Comparison of ENCODE assay signal across 8 cellular contexts in the genomic region with DNA sequence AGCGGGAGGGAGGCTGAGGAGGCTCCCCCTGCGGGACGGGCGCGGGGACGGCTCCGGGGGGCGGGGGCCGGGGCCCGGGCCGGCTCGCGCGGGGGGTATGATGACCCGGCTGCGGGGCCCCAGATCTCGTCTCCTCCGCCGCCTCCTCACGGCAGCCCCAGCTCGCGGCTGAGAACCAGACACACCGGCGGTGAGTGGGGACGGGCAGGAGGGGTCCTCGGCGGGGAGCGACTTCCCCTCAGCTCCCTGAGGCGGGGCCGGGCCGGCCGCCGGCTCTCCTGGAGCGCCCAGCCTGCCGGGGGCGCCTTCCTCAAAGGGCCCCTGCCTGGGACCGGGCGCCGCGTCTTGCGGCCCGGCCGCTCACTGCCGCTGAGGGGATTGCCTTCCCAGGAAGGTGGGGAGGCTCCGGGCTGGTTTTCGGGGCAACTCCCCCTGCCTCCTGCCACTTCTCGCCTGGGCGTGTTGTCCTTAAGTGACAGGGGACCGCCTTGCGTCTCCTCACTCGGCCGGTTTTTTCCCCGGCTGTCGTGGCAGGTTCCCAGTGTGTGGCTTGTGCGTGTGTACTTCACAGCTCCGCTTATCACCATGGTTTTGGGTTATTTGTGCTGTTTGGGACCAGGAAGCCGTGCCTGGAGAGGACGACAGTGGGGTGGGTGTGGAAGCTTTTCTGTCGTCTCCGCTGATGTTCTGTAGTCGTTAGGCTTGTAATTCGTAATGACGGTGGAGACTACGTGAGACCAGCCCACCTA. TPM values are rescaled to one million over a fixed set of nuclear protein-coding genes. Genes with fewer than 3 reads are reported as not detected.
DNase-seq lines count a peak whose midpoint lies in the region; ATAC-seq and TF ChIP-seq lines count a peak whose summit lies in the region.

No MANE protein-coding gene starts in this region.

- no peaks in the 10 kb centered on the region for H3K9me3 ChIP-seq in breast epithelium

- ATAC-seq in GM19463 (IDR thresholded peaks at IDR 0.05; ENCODE audit: unreplicated experiment) (peak; percentile 31), WTC11 (peak; percentile 36)

- peak overlapping the region; percentile 85 for H3K4me3 Mint-ChIP-seq in Calu3 (ENCODE audit: low read depth, unreplicated experiment)
- peak overlapping the region; percentile 93 for H3K4me3 Mint-ChIP-seq in WTC11

- no peaks in the 10 kb centered on the region for H3K27me3 ChIP-seq in HL-60 (ENCODE audit: insufficient read depth, poor library complexity, severe bottlenecking)
- H3K27me3 ChIP-seq in breast epithelium, result no peaks in the 10 kb centered on the region
- H3K27me3 ChIP-seq in kidney epithelial cell (ENCODE audit: control insufficient read depth, insufficient read depth, low read length), result no peaks in the 10 kb centered on the region

- H3K27me3 Mint-ChIP-seq in Calu3 (ENCODE audit: unreplicated experiment) (no peaks in the 10 kb centered on the region), WTC11 (ENCODE audit: low read depth) (peaks cover 10% of the 10 kb centered on the region)

- H3K4me3 ChIP-seq in HL-60 (replicated peaks; ENCODE audit: insufficient read depth, low read length) (peak overlapping the region; percentile 77), breast epithelium (peak overlapping the region; percentile 71 to 87 (median 84)), kidney epithelial cell (ENCODE audit: low read depth, low read length) (peak overlapping the region; percentile 75)

- H3K36me3 ChIP-seq in breast epithelium (no peaks in the 10 kb centered on the region), kidney epithelial cell (ENCODE audit: control insufficient read depth, insufficient read depth, low read length) (no peaks in the 10 kb centered on the region)

- no peak for TF ChIP-seq POLR2A in breast epithelium (IDR thresholded peaks at IDR 0.05)

- TF ChIP-seq CTCF in Calu3 (IDR thresholded peaks at IDR 0.05; ENCODE audit: unreplicated experiment) (no peak), HL-60 (IDR thresholded peaks at IDR 0.05; ENCODE audit: insufficient read depth, low read length) (no peak), WTC11 (IDR thresholded peaks at IDR 0.05) (0 out of 2 replicates have a peak, but pooled peaks have one; percentile 17), breast epithelium (IDR thresholded peaks at IDR 0.05) (no peak), kidney epithelial cell (IDR thresholded peaks at IDR 0.05; ENCODE audit: insufficient read depth, low read length, poor library complexity, severe bottlenecking) (no peak)

- H3K9me3 Mint-ChIP-seq in Calu3 (ENCODE audit: low read depth, unreplicated experiment) (no peaks in the 10 kb centered on the region), WTC11 (no peaks in the 10 kb centered on the region)

- intact Hi-C loops in Calu3 (cut with micrococcal nuclease; ENCODE audit: unreplicated experiment) (loop anchor here (1.0 kb wide), 2 partner anchors 25 to 95 kb away; a partner anchor contains a TSS), breast epithelium (cut with DNase I; ENCODE audit: low total_unique reads) (loop anchor here (1.0 kb wide), 1 partner anchor 25 kb away; a partner anchor contains a TSS)

- H3K27ac Mint-ChIP-seq in Calu3 (ENCODE audit: unreplicated experiment) (peak overlapping the region; percentile 89), WTC11 (peak overlapping the region; percentile 84)

- CTCF ChIA-PET in Calu3 (lab: Charles Lee) (interaction anchor here (0.5 to 3.1 kb wide), 4 partner anchors 23 to 43 kb away, joined by 3 to 15 read pairs (median 3); a partner anchor contains a TSS), WTC11 (lab: Charles Lee) (interaction anchor here (0.6 to 3.4 kb wide), 6 partner anchors 10 to 95 kb away, joined by 3 to 19 read pairs (median 3); a partner anchor contains a TSS)

- no peaks in the 10 kb centered on the region for H3K4me1 ChIP-seq in breast epithelium

- H3K27ac ChIP-seq in HL-60 (replicated peaks), result peak overlapping the region; percentile 99
- H3K27ac ChIP-seq in breast epithelium, result peak overlapping the region; percentile 88 to 97

- DNase-seq in Calu3, result peak; percentile 34
- peak in 1 of 2 experiments; percentile 43 for DNase-seq in HL-60 (ENCODE audit: low read depth in 1 of 2, low spot score in 1 of 2)
- no peak for DNase-seq in WTC11 (ENCODE audit: low spot score)
- peak; percentile 41 to 57 for DNase-seq in breast epithelium (ENCODE audit: low spot score in 2 of 2)
- DNase-seq in kidney epithelial cell (ENCODE audit: low read depth), result no peak
- peak; percentile 65 for DNase-seq in stimulated activated CD4-positive, alpha-beta T cell treated with anti-CD3 and anti-CD28 coated beads, Interleukin-1b, Interleukin-23, amount 100 ng/mL, for 48 hours
- no peak for DNase-seq in AML-193 (lab: John Stamatoyannopoulos, UW)

- H3K4me1 Mint-ChIP-seq in Calu3 (ENCODE audit: low read depth, unreplicated experiment), result peaks cover 47% of the 10 kb centered on the region
- peaks cover 36% of the 10 kb centered on the region for H3K4me1 Mint-ChIP-seq in WTC11

- BruUV-seq in Calu3 (replicated peaks; lab: Mats Ljungman, UMichigan), result no TSS peak

- H3K36me3 Mint-ChIP-seq in Calu3 (ENCODE audit: insufficient read depth, unreplicated experiment) (peaks cover 43% of the 10 kb centered on the region), WTC11 (no peaks in the 10 kb centered on the region)

- POLR2A ChIA-PET in WTC11 (lab: Charles Lee), result interaction anchor here (0.5 to 2.7 kb wide), 4 partner anchors 9 to 152 kb away, joined by 4 to 23 read pairs (median 5); a partner anchor contains a TSS

TF ChIP-seq in WTC11, 78 proteins besides CTCF, POLR2A, EP300 and RAD21 (continues in another document):
- TF ChIP-seq, protein P1, sequence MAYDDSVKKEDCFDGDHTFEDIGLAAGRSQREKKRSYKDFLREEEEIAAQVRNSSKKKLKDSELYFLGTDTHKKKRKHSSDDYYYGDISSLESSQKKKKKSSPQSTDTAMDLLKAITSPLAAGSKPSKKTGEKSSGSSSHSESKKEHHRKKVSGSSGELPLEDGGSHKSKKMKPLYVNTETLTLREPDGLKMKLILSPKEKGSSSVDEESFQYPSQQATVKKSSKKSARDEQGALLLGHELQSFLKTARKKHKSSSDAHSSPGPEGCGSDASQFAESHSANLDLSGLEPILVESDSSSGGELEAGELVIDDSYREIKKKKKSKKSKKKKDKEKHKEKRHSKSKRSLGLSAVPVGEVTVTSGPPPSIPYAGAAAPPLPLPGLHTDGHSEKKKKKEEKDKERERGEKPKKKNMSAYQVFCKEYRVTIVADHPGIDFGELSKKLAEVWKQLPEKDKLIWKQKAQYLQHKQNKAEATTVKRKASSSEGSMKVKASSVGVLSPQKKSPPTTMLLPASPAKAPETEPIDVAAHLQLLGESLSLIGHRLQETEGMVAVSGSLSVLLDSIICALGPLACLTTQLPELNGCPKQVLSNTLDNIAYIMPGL (CRISPR knock-in tag; IDR thresholded peaks at IDR 0.05), result no peak
- TF ChIP-seq, protein P2, sequence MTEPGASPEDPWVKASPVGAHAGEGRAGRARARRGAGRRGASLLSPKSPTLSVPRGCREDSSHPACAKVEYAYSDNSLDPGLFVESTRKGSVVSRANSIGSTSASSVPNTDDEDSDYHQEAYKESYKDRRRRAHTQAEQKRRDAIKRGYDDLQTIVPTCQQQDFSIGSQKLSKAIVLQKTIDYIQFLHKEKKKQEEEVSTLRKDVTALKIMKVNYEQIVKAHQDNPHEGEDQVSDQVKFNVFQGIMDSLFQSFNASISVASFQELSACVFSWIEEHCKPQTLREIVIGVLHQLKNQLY (CRISPR knock-in tag; IDR thresholded peaks at IDR 0.05), result no peak
- TF ChIP-seq RELA (CRISPR knock-in tag; IDR thresholded peaks at IDR 0.05; ENCODE audit: borderline replicate concordance), result no peak
- TF ChIP-seq FOXK1 (CRISPR knock-in tag; IDR thresholded peaks at IDR 0.05), result peak; percentile 69
- TF ChIP-seq PRRX2 (CRISPR knock-in tag; IDR thresholded peaks at IDR 0.05), result no peak

RNA-seq across cellular contexts. Expression of a gene that starts 0.8 kb away (rescaled TPM):
- total RNA-seq in Calu3 (2022), result 42.7 and 43.2 TPM in 2 replicates
- total RNA-seq in WTC11 (2021), result 52.2 to 56.9 TPM (median 53.9 TPM) in 3 replicates
- 10 to 100 TPM; 46.9 to 66.2 (median 57.8) TPM for total RNA-seq in breast epithelium
- 25.6 and 26.4 TPM in 2 replicates for total RNA-seq in kidney epithelial cell

RNA-seq across cellular contexts. Expression of a gene that starts 24.8 kb away (rescaled TPM):
- total RNA-seq in Calu3 (2022) (6.9 and 7.5 TPM in 2 replicates), WTC11 (2021) (9.4 to 11.1 TPM (median 9.5 TPM) in 3 replicates), breast epithelium (1 to 10 TPM; 3.3 to 6.2 (median 3.5) TPM), kidney epithelial cell (6.7 and 7.5 TPM in 2 replicates)

RNA-seq across cellular contexts. Expression of a gene that starts 25.3 kb away (rescaled TPM):
- total RNA-seq in Calu3 (2022) (18.3 and 21.0 TPM in 2 replicates), WTC11 (2021) (10.6 to 14.2 TPM (median 13.6 TPM) in 3 replicates), breast epithelium (10 to 100 TPM; 10.8 to 18.1 (median 14.9) TPM), kidney epithelial cell (9.2 and 9.7 TPM in 2 replicates)

RNA-seq across cellular contexts. Expression of a gene that starts 42.5 kb away (rescaled TPM):
- total RNA-seq in Calu3 (2022), result 13.0 and 16.8 TPM in 2 replicates
- 0.17 to 0.30 TPM (median 0.18 TPM) in 3 replicates for total RNA-seq in WTC11 (2021)
- total RNA-seq in breast epithelium, result 1 to 10 TPM in 1 of 3 donors, under 1 TPM in 2; 0.44 to 1.6 (median 0.48) TPM
- under 0.01 and 0.04 TPM in 2 replicates for total RNA-seq in kidney epithelial cell

RNA-seq across cellular contexts. Expression of a gene that starts 49.4 kb away (rescaled TPM):
- total RNA-seq in Calu3 (2022) (0.24 TPM in 1 of 2 replicates, not detected in the other), WTC11 (2021) (65.8 to 91.1 TPM (median 90.4 TPM) in 3 replicates), breast epithelium (100 to 1,000 TPM in 1 of 3 donors, 10 to 100 TPM in 2; 46.2 to 155 (median 51.2) TPM), kidney epithelial cell (0.17 and 1.4 TPM in 2 replicates)

Comparison
In these comparisons a context has a peak if more than half of its experiments do, and no peak if none do; other contexts are left out.
1. DNase-seq: peak in Calu3 (single experiment), breast epithelium (2 of 2) and stimulated activated CD4-positive, alpha-beta T cell treated with anti-CD3 and anti-CD28 coated beads, Interleukin-1b, Interleukin-23, amount 100 ng/mL, for 48 hours (single experiment); none in WTC11 (single experiment), kidney epithelial cell (single experiment) and AML-193 (0 of 2).
2. Peak in every context shown above with its lines, with median percentiles within 50 percentile points of each other: H3K4me3 ChIP-seq.